In the genomic region with DNA sequence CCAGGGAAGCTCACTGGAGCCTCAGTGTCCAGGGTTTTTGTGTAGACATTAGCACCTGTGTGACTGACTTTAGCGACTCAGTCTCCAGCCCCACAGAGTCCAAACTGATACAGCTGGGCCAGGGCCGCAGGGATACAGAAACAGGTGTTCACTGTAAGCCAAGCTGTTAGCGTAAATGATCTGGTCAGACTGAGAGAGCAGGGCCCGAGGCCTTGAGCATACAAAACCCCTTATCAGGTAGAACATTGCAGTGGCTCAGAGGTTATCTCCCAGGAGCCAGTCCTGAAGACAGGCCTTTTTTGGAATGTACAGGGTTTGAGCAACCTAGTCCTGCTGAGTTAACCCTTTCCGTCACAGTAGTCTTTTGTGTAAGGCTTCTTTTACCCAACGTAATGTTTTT, we compare ENCODE assay signal across 1 cellular context.
TF ChIP-seq lines count a peak whose summit lies in the region.

No MANE protein-coding gene starts in this region.

TF ChIP-seq in K562, 482 proteins besides CTCF, POLR2A, EP300 and RAD21 (continued from another document):
- TF ChIP-seq, protein P1, sequence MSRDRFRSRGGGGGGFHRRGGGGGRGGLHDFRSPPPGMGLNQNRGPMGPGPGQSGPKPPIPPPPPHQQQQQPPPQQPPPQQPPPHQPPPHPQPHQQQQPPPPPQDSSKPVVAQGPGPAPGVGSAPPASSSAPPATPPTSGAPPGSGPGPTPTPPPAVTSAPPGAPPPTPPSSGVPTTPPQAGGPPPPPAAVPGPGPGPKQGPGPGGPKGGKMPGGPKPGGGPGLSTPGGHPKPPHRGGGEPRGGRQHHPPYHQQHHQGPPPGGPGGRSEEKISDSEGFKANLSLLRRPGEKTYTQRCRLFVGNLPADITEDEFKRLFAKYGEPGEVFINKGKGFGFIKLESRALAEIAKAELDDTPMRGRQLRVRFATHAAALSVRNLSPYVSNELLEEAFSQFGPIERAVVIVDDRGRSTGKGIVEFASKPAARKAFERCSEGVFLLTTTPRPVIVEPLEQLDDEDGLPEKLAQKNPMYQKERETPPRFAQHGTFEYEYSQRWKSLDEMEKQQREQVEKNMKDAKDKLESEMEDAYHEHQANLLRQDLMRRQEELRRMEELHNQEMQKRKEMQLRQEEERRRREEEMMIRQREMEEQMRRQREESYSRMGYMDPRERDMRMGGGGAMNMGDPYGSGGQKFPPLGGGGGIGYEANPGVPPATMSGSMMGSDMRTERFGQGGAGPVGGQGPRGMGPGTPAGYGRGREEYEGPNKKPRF (IDR thresholded peaks at IDR 0.05; ENCODE audit: low read depth, low read length) = no peak
- TF ChIP-seq SMARCE1 (IDR thresholded peaks at IDR 0.05) = no peak
- TF ChIP-seq DIDO1 (tag; IDR thresholded peaks at IDR 0.05; ENCODE audit: low read depth) = no peak
- no peak for TF ChIP-seq ZSCAN29 (IDR thresholded peaks at IDR 0.05)
- TF ChIP-seq ZNF354B (CRISPR knock-in tag; IDR thresholded peaks at IDR 0.05) = no peak
- no peak for TF ChIP-seq FOXK1 (CRISPR knock-in tag; IDR thresholded peaks at IDR 0.05; ENCODE audit: borderline replicate concordance)
- no peak for TF ChIP-seq TAF7 (tag; IDR thresholded peaks at IDR 0.05)
- TF ChIP-seq MCM3 (IDR thresholded peaks at IDR 0.05) = no peak
- TF ChIP-seq, protein P2, sequence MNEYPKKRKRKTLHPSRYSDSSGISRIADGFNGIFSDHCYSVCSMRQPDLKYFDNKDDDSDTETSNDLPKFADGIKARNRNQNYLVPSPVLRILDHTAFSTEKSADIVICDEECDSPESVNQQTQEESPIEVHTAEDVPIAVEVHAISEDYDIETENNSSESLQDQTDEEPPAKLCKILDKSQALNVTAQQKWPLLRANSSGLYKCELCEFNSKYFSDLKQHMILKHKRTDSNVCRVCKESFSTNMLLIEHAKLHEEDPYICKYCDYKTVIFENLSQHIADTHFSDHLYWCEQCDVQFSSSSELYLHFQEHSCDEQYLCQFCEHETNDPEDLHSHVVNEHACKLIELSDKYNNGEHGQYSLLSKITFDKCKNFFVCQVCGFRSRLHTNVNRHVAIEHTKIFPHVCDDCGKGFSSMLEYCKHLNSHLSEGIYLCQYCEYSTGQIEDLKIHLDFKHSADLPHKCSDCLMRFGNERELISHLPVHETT (CRISPR knock-in tag; conservative IDR thresholded peaks at IDR 0.05 in 1 of 2, IDR thresholded peaks at IDR 0.05 in 1 of 2) = 0 out of 4 replicates have a peak, but pooled peaks of 1 of the 2 experiments have one; percentile 35
- TF ChIP-seq SMAD3 (CRISPR knock-in tag; conservative IDR thresholded peaks at IDR 0.05) = no peak
- TF ChIP-seq NR2C2 (CRISPR knock-in tag; IDR thresholded peaks at IDR 0.05) = no peak
- no peak for TF ChIP-seq NR2C2 (tag; IDR thresholded peaks at IDR 0.05)
- no peak for TF ChIP-seq POLR3A (IDR thresholded peaks at IDR 0.05; ENCODE audit: borderline replicate concordance, extremely low read depth, insufficient read depth, insufficient read length)
